Comparison of ENCODE assay signal across 9 cellular contexts in genomic region chr13:24605923-24606372, GRCh38.
DNase-seq lines count a peak whose midpoint lies in the region; ATAC-seq and TF ChIP-seq lines count a peak whose summit lies in the region.
"Had no signal": no experiment of that assay in that cellular context is flagged by ENCODE, and none has a peak within 500 bp of the region (broad histone marks: within the 10 kb centered on the region; RNA-seq: fewer than 3 reads in every experiment).

No MANE protein-coding gene starts in this region.

- no peaks in the 10 kb centered on the region for H4K20me1 ChIP-seq in H9 (ENCODE audit: control insufficient read depth, insufficient read depth, insufficient read length)

- no peaks in the 10 kb centered on the region for H3K79me1 ChIP-seq in H9 (ENCODE audit: insufficient read depth, low read depth, low read length, poor library complexity, severe bottlenecking)

- no peak overlapping the region for H3T11ph ChIP-seq in H9 (ENCODE audit: low read length)

- H3K23ac ChIP-seq in H9 (ENCODE audit: insufficient read length, low read depth, low read length): no peak overlapping the region

- no peak overlapping the region for H2AK5ac ChIP-seq in H9 (ENCODE audit: insufficient read length, low read length)

- WGBS in H9 (ENCODE audit: extremely low coverage, insufficient read length, low lambda C conversion rate): no CpG with 5 or more reads among the region's 6 CpGs

- H3K18ac ChIP-seq in H9 (ENCODE audit: insufficient read length, low read depth, low read length): peak overlapping the region; percentile 47

- H4K8ac ChIP-seq in H9 (replicated peaks; ENCODE audit: insufficient read length, low read depth, low read length): no peak overlapping the region

- ATAC-seq in T-helper 17 cell: peak; percentile 55
- ATAC-seq in left lobe of liver: peak; percentile 83

- no peaks in the 10 kb centered on the region for H3K4me1 ChIP-seq in H9 (ENCODE audit: insufficient read depth, low read length)

- no peak overlapping the region for H3K4ac ChIP-seq in H9 (ENCODE audit: low read depth, low read length)

- no peak overlapping the region for H3K9ac ChIP-seq in H9 (ENCODE audit: extremely low read depth, insufficient read length, low read length)

- no peak overlapping the region for H3K4me2 ChIP-seq in H9 (ENCODE audit: insufficient read depth, insufficient read length, low read length)

- H3K27me3 Mint-ChIP-seq in H9 (ENCODE audit: low read depth) (peaks cover 26% of the 10 kb centered on the region), T-helper 17 cell (no peaks in the 10 kb centered on the region)
- H3K27me3 Mint-ChIP-seq: stimulated activated naive CD8-positive, alpha-beta T cell treated with anti-CD3 and anti-CD28 coated beads, Interleukin-15, Interleukin-2, amounts not matched to agents 100 ng/mL and 50 ng/mL, for 24 hours had no signal

- H3K14ac ChIP-seq in H9 (ENCODE audit: insufficient read depth, low read length): peak overlapping the region; percentile 14; the same call in 1 of the 2 replicates

- H3K4me3 Mint-ChIP-seq in H9 (no peak overlapping the region), T-helper 17 cell (no peak overlapping the region)
- H3K4me3 Mint-ChIP-seq: stimulated activated naive CD8-positive, alpha-beta T cell treated with anti-CD3 and anti-CD28 coated beads, Interleukin-15, Interleukin-2, amounts not matched to agents 100 ng/mL and 50 ng/mL, for 24 hours had no signal

- H4K91ac ChIP-seq in H9 (ENCODE audit: insufficient read length, low read depth, low read length): no peak overlapping the region

- no peaks in the 10 kb centered on the region for H3K23me2 ChIP-seq in H9 (ENCODE audit: insufficient read length, low read depth, low read length, poor library complexity, severe bottlenecking)

- no peak overlapping the region for H2BK12ac ChIP-seq in H9 (ENCODE audit: insufficient read length, low read depth, low read length)

- no peaks in the 10 kb centered on the region for H3K79me2 ChIP-seq in H9 (ENCODE audit: insufficient read depth, low read length)

- H3K4me1 Mint-ChIP-seq in H9 (peaks cover 4% of the 10 kb centered on the region in 2 experiments), T-helper 17 cell (peaks cover 5% of the 10 kb centered on the region)

- TF ChIP-seq CTCF in H9 (conservative IDR thresholded peaks at IDR 0.05): peak; percentile 60

- no peak overlapping the region for H2BK5ac ChIP-seq in H9 (ENCODE audit: insufficient read length, low read length)

- no peak overlapping the region for H2AFZ ChIP-seq in H9 (ENCODE audit: low read length)

- no peaks in the 10 kb centered on the region for H3K27me3 ChIP-seq in H9 (ENCODE audit: insufficient read depth, low read length)

- H3K27ac Mint-ChIP-seq in H9 (0 out of 7 replicates have a peak overlapping the region, but pooled peaks of 1 of the 3 experiments have one; percentile 14), T-helper 17 cell (no peak overlapping the region)
- H3K27ac Mint-ChIP-seq: stimulated activated naive CD8-positive, alpha-beta T cell treated with anti-CD3 and anti-CD28 coated beads, Interleukin-15, Interleukin-2, amounts not matched to agents 100 ng/mL and 50 ng/mL, for 24 hours had no signal

- H2BK120ac ChIP-seq in H9 (ENCODE audit: low read depth, low read length, poor library complexity, severe bottlenecking): no peak overlapping the region

- intact Hi-C loops in cardiac septum (cut with DNase I): no loop called here

- no peaks in the 10 kb centered on the region for H3K9me3 ChIP-seq in H9 (ENCODE audit: control insufficient read depth, low read depth, low read length)
- H3K9me3 ChIP-seq in T-helper 17 cell (ENCODE audit: control insufficient read depth, low read length, poor library complexity, severe bottlenecking): no peaks in the 10 kb centered on the region

- H3K36me3 Mint-ChIP-seq in H9 (ENCODE audit: insufficient read depth in 1 of 3, low read depth in 3 of 3): no peaks in the 10 kb centered on the region
- H3K36me3 Mint-ChIP-seq in T-helper 17 cell (ENCODE audit: low read depth): no peaks in the 10 kb centered on the region

- no peak overlapping the region for H2BK15ac ChIP-seq in H9 (ENCODE audit: low read depth, low read length)

- peaks cover 4% of the 10 kb centered on the region in 2 experiments; a peak in 4 of 5 replicates for H3K9me3 Mint-ChIP-seq in H9

- no peak overlapping the region for H4K5ac ChIP-seq in H9 (ENCODE audit: insufficient read length, low read depth, low read length)

- DNase-seq in D341Med (ENCODE audit: low spot score): peak; percentile 30
- DNase-seq in H9: no peak
- no peak for DNase-seq in T-helper 17 cell
- DNase-seq in left lobe of liver (ENCODE audit: low spot score): no peak
- DNase-seq in amygdala (lab: John Stamatoyannopoulos, UW): no peak
- DNase-seq in epidermal melanocyte (ENCODE audit: insufficient read length, low spot score): no peak
- no peak for DNase-seq in HuH-7.5 (ENCODE audit: low spot score)
- DNase-seq in cardiac septum (ENCODE audit: low spot score): no peak

- no peak overlapping the region for H3K27ac ChIP-seq in H9 (ENCODE audit: insufficient read length, low read depth, low read length)

- H3K56ac ChIP-seq in H9 (ENCODE audit: insufficient read length, low read depth, low read length): no peak overlapping the region

- no peak overlapping the region for H2BK20ac ChIP-seq in H9 (ENCODE audit: low read depth, low read length, poor library complexity, severe bottlenecking)
